Comparison of ENCODE assay signal across 8 cellular contexts in the genomic region with DNA sequence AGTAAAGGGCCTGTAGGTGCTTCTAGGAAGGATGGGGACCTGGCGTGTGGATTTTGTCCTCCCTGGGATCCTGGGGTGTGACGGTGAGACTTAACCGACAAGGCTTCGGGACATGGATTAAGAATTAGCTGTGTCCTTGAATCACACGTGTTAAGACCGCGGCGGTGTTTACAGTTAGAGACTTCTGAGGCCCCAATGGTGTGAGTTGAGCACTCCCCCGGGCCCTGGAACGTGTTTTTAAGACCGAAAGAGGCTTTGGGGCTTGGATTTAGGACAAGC. TPM values are rescaled to one million over a fixed set of nuclear protein-coding genes. Genes with fewer than 3 reads are reported as not detected.
A peak's percentile ranks its signal among the peaks of the same experiment; 100 is the strongest.
DNase-seq lines count a peak whose midpoint lies in the region; ATAC-seq and TF ChIP-seq lines count a peak whose summit lies in the region.

No MANE protein-coding gene starts in this region.

- TF ChIP-seq CTCF in GM12864 (IDR thresholded peaks at IDR 0.05; ENCODE audit: low read depth, low read length, missing control alignments) (no peak), Peyer's patch (IDR thresholded peaks at IDR 0.05) (no peak), esophagus squamous epithelium (IDR thresholded peaks at IDR 0.05) (no peak)

- DNase-seq in GM12864 (ENCODE audit: low read depth) = no peak
- no peak for DNase-seq in Peyer's patch
- no peak for DNase-seq in esophagus squamous epithelium (lab: John Stamatoyannopoulos, UW)
- DNase-seq in pons (ENCODE audit: low spot score) = peak; percentile 53
- no peak for DNase-seq in hippocampal formation (lab: John Stamatoyannopoulos, UW)
- DNase-seq in stimulated activated CD4-positive, alpha-beta T cell treated with anti-CD3 and anti-CD28 coated beads, Interleukin-2, amount 100 ng/mL, for 24 hours = no peak
- DNase-seq in globus pallidus (ENCODE audit: low spot score) = no peak

- H3K4me3 ChIP-seq in GM12864 (ENCODE audit: low read depth, low read length) (peak overlapping the region; percentile 47), Peyer's patch (peak overlapping the region; percentile 60 to 85 (median 68)), esophagus squamous epithelium (peak overlapping the region; percentile 64 to 95 (median 84))

- WGBS in esophagus squamous epithelium, 2 donors = 0 to 15% methylated on average over 3 to 11 of the region's 11 CpGs

- H3K4me1 ChIP-seq in Peyer's patch (peaks cover 0 to 25% (median 8%) of the 10 kb centered on the region in 4 donors), esophagus squamous epithelium (peaks cover 10 to 67% (median 26%) of the 10 kb centered on the region in 3 donors)

- no peak for TF ChIP-seq POLR2A in Peyer's patch (IDR thresholded peaks at IDR 0.05)
- no peak for TF ChIP-seq POLR2A in esophagus squamous epithelium (IDR thresholded peaks at IDR 0.05)

- H3K27ac ChIP-seq in Peyer's patch = peak overlapping the region; percentile 73 to 86 (median 81)
- peak overlapping the region; percentile 86 to 95 (median 90) for H3K27ac ChIP-seq in esophagus squamous epithelium

- H3K36me3 ChIP-seq in Peyer's patch (no peaks in the 10 kb centered on the region), esophagus squamous epithelium (no peaks in the 10 kb centered on the region)

- H3K27me3 ChIP-seq in Peyer's patch (no peaks in the 10 kb centered on the region), esophagus squamous epithelium (no peaks in the 10 kb centered on the region)

- H3K9me3 ChIP-seq in Peyer's patch (no peaks in the 10 kb centered on the region), esophagus squamous epithelium (no peaks in the 10 kb centered on the region)

- intact Hi-C loops in esophagus squamous epithelium (cut with DNase I) = loop anchor here (10.0 kb wide), 1 partner anchor 74 kb away; the partner anchor contains the start of gene CCDC194

- no peak for ATAC-seq in HG03460 (IDR thresholded peaks at IDR 0.05; ENCODE audit: unreplicated experiment)

RNA-seq across cellular contexts. Expression of gene SLC27A1, which starts 1.3 kb away (rescaled TPM):
- 10 to 100 TPM in 2 of 4 donors, 1 to 10 TPM in 1, under 1 TPM in 1; 0.70 to 13.2 (median 8.3) TPM for total RNA-seq in Peyer's patch
- total RNA-seq in esophagus squamous epithelium = 10 to 100 TPM in 1 of 4 donors, 1 to 10 TPM in 3; 4.1 to 19.5 (median 8.7) TPM

RNA-seq across cellular contexts. Expression of gene NXNL1, which starts 8.3 kb away (rescaled TPM):
- total RNA-seq in Peyer's patch (not detected), esophagus squamous epithelium (not detected)

RNA-seq across cellular contexts. Expression of gene TMEM221, which starts 20.6 kb away (rescaled TPM):
- not detected for total RNA-seq in Peyer's patch
- total RNA-seq in esophagus squamous epithelium = under 1 TPM in 2 of 4 donors, not detected in 2; 0.19 to 0.26 TPM

RNA-seq across cellular contexts. Expression of gene PGLS, which starts 42.4 kb away (rescaled TPM):
- total RNA-seq in Peyer's patch = 100 to 1,000 TPM in 2 of 4 donors, 10 to 100 TPM in 2; 79.2 to 117 (median 104) TPM
- 100 to 1,000 TPM in 1 of 4 donors, 10 to 100 TPM in 3; 84.5 to 104 (median 92.5) TPM for total RNA-seq in esophagus squamous epithelium

RNA-seq across cellular contexts. Expression of gene MVB12A, which starts 49.2 kb away (rescaled TPM):
- total RNA-seq in Peyer's patch (10 to 100 TPM; 52.2 to 68.0 (median 64.1) TPM), esophagus squamous epithelium (10 to 100 TPM; 54.0 to 96.3 (median 61.7) TPM)
